In the genomic region with DNA sequence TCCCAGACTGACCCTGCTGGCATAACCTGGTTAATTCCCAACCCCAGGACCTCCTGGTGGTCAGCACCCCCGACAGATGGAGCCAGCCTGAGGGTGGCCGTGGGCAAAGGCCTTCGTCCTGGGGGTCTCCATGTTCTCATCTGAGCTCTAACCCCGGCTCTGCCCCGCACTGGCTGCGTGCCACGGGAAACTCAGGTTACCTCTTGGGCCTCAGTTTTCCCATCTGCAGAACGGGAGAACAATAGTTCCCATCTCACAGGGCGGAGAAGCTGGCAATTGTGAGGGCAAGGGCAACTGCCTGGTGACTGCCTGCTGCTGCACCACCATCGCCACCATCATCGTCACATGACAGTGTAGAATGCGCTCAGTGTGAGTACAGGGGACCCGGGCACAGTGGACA, we compare ENCODE assay signal across 31 cellular contexts.
A peak's percentile ranks its signal among the peaks of the same experiment; 100 is the strongest.
DNase-seq lines count a peak whose midpoint lies in the region; ATAC-seq, FAIRE-seq and TF ChIP-seq lines count a peak whose summit lies in the region.
"Had no signal": no experiment of that assay in that cellular context is flagged by ENCODE, and none has a peak within 500 bp of the region (broad histone marks: within the 10 kb centered on the region; RNA-seq: fewer than 3 reads in every experiment).

No MANE protein-coding gene starts in this region.

- H3K36me3 Mint-ChIP-seq in CD4-positive, alpha-beta T cell (ENCODE audit: low read depth) = peaks cover 46% of the 10 kb centered on the region

- no peaks in the 10 kb centered on the region for H3K27me3 Mint-ChIP-seq in CD4-positive, alpha-beta T cell

- H3K36me3 ChIP-seq in gastroesophageal sphincter (peaks cover 0 to 72% of the 10 kb centered on the region in 2 donors), gastrocnemius medialis (peaks cover 0 to 22% of the 10 kb centered on the region in 2 donors), prostate gland (peaks cover 6 to 20% of the 10 kb centered on the region in 2 donors)

- POLR2A ChIA-PET in A549 (lab: Yijun Ruan, JAX) = no interaction called here
- POLR2A ChIA-PET in CD4-positive, alpha-beta T cell (lab: Charles Lee) = no interaction called here

- H3K4me3 Mint-ChIP-seq in CD4-positive, alpha-beta T cell = no peak overlapping the region
- H3K4me3 Mint-ChIP-seq: CD8-positive, alpha-beta T cell; GM23338; H9; HFFc6 had no signal

- CTCF ChIA-PET in A549 (lab: Yijun Ruan, JAX) = interaction anchor here (0.6 to 5.2 kb wide), 4 partner anchors 8 to 376 kb away, joined by 3 to 67 read pairs (median 12); no protein-coding TSS in a partner anchor
- CTCF ChIA-PET in CD4-positive, alpha-beta T cell (lab: Charles Lee) = no interaction called here

- H3K4me1 ChIP-seq in A549 (peaks cover 88% of the 10 kb centered on the region), gastroesophageal sphincter (peaks cover 0 to 62% (median 26%) of the 10 kb centered on the region in 3 donors), gastrocnemius medialis (peaks cover 52 to 63% of the 10 kb centered on the region in 2 donors), prostate gland (replicated peaks) (peaks cover 29% of the 10 kb centered on the region)
- H3K4me1 ChIP-seq: Caco-2 had no signal

- no peaks in the 10 kb centered on the region for H3K27me3 ChIP-seq in gastroesophageal sphincter
- H3K27me3 ChIP-seq in gastrocnemius medialis = no peaks in the 10 kb centered on the region
- no peaks in the 10 kb centered on the region for H3K27me3 ChIP-seq in CD4-positive, alpha-beta T cell (ENCODE audit: control insufficient read depth, insufficient read depth, low read length)
- H3K27me3 ChIP-seq in prostate gland (replicated peaks; ENCODE audit: insufficient read depth) = no peaks in the 10 kb centered on the region
- H3K27me3 ChIP-seq: SJSA1 had no signal

- no peaks in the 10 kb centered on the region for H3K4me1 Mint-ChIP-seq in CD4-positive, alpha-beta T cell (ENCODE audit: low read depth)
- H3K4me1 Mint-ChIP-seq: GM23338, H9 had no signal

- no peak overlapping the region for H3K27ac Mint-ChIP-seq in CD4-positive, alpha-beta T cell
- H3K27ac Mint-ChIP-seq: CD8-positive, alpha-beta T cell; GM23338; H9; HFFc6 had no signal

- no peak overlapping the region for H3K4me3 ChIP-seq in A549
- H3K4me3 ChIP-seq in gastroesophageal sphincter = no peak overlapping the region
- H3K4me3 ChIP-seq in gastrocnemius medialis = no peak overlapping the region
- H3K4me3 ChIP-seq in prostate gland = no peak overlapping the region
- H3K4me3 ChIP-seq: GM12878, GM23338, SJSA1 had no signal

- no peak for TF ChIP-seq RAD21 in A549 (conservative IDR thresholded peaks at IDR 0.05 in 1 of 2, IDR thresholded peaks at IDR 0.05 in 1 of 2)

- no peak for TF ChIP-seq EP300 in A549 (IDR thresholded peaks at IDR 0.05)
- no peak for TF ChIP-seq EP300 in gastroesophageal sphincter (IDR thresholded peaks at IDR 0.05)

- no peak for TF ChIP-seq CTCF in A549 (IDR thresholded peaks at IDR 0.05)
- no peak for TF ChIP-seq CTCF in VCaP (conservative IDR thresholded peaks at IDR 0.05)
- TF ChIP-seq CTCF in gastroesophageal sphincter (IDR thresholded peaks at IDR 0.05) = no peak
- no peak for TF ChIP-seq CTCF in gastrocnemius medialis (IDR thresholded peaks at IDR 0.05 in 4 of 5, conservative IDR thresholded peaks at IDR 0.05 in 1 of 5)
- no peak for TF ChIP-seq CTCF in CD4-positive, alpha-beta T cell (IDR thresholded peaks at IDR 0.05)
- no peak for TF ChIP-seq CTCF in prostate gland (IDR thresholded peaks at IDR 0.05)

- DNase-seq in A549 (ENCODE audit: low read depth in 1 of 2, low spot score in 1 of 2) = no peak
- no peak for DNase-seq in gastrocnemius medialis
- DNase-seq in CD4-positive, alpha-beta T cell = no peak
- DNase-seq in prostate gland (ENCODE audit: low spot score) = no peak
- DNase-seq: C1 segment of cervical spinal cord; Caco-2; CD8-positive, alpha-beta T cell; DMS79; EL; GDM1; H9; HFFc6; Karpas-422; MV-4-11; NCI-H1105; NCI-H146; NCI-H2029; NCI-H446; NCI-H526; NCI-H82; NK-92 treated with Interleukin-12 subunit alpha and Interleukin-12 subunit beta, amount 100 ng/mL, for 24 hours; PC-3; Right ventricle myocardium superior had no signal

- no peak for FAIRE-seq in A549 (lab: Jason Lieb, UNC)
- FAIRE-seq: GM12878 had no signal

- intact Hi-C loops in gastrocnemius medialis (cut with DNase I; ENCODE audit: low total_unique reads) = no loop called here
- intact Hi-C loops in CD4-positive, alpha-beta T cell (cut with DNase I, micrococcal nuclease) = no loop called here
- intact Hi-C loops in prostate gland (cut with DNase I) = no loop called here

- TF ChIP-seq POLR2A in A549 (IDR thresholded peaks at IDR 0.05; ENCODE audit: low read length) (no peak), gastroesophageal sphincter (IDR thresholded peaks at IDR 0.05) (no peak), gastrocnemius medialis (IDR thresholded peaks at IDR 0.05) (no peak), prostate gland (IDR thresholded peaks at IDR 0.05) (no peak)

- no peak for ATAC-seq in A549
- no peak for ATAC-seq in gastroesophageal sphincter
- no peak for ATAC-seq in gastrocnemius medialis
- ATAC-seq in HG02970 (IDR thresholded peaks at IDR 0.05; ENCODE audit: low FRiP score, unreplicated experiment) = no peak
- no peak for ATAC-seq in CD4-positive, alpha-beta T cell (ENCODE audit: poor library complexity)
- no peak for ATAC-seq in GM21825 (IDR thresholded peaks at IDR 0.05; ENCODE audit: unreplicated experiment)
- ATAC-seq: CD8-positive, alpha-beta T cell; GM12878; PC-3 had no signal

- H3K9me3 ChIP-seq in A549 = no peaks in the 10 kb centered on the region
- no peaks in the 10 kb centered on the region for H3K9me3 ChIP-seq in gastroesophageal sphincter
- H3K9me3 ChIP-seq in gastrocnemius medialis = no peaks in the 10 kb centered on the region
- no peaks in the 10 kb centered on the region for H3K9me3 ChIP-seq in CD4-positive, alpha-beta T cell (ENCODE audit: control insufficient read depth, low read length)
- no peaks in the 10 kb centered on the region for H3K9me3 ChIP-seq in prostate gland
- H3K9me3 ChIP-seq: Caco-2, SJSA1 had no signal

- in situ Hi-C loops in gastrocnemius medialis (cut with MboI; ENCODE audit: low sequenced_read_pairs in 4 of 4) = loop anchor here in 3 of 4 donors (25.0 kb wide), 2 partner anchors 89 to 389 kb away; no protein-coding TSS in a partner anchor

- 87% methylated on average over 13 of the region's 13 CpGs for WGBS in A549 (ENCODE audit: missing lambda C conversion rate)
- 95% methylated on average over 4 of the region's 13 CpGs; no CpG with 5 or more reads in 1 of the 2 donors for WGBS in gastroesophageal sphincter (ENCODE audit: low coverage in 1 of 2), 2 donors
- WGBS in prostate gland = 86% methylated on average over 12 of the region's 13 CpGs

- H3K4me2 ChIP-seq in A549 = 0 out of 3 replicates have a peak overlapping the region, but pooled peaks have one; percentile 7
- H3K4me2 ChIP-seq: GM23338 had no signal

- H3K27ac ChIP-seq in A549 (peak overlapping the region in 1 of 2 experiments; percentile 92; a peak in 4 of 6 replicates), VCaP (peak overlapping the region; percentile 100), gastroesophageal sphincter (peak overlapping the region in 3 of 4 donors; percentile 95 to 96 (median 95)), gastrocnemius medialis (peak overlapping the region; percentile 93 to 98 (median 97)), prostate gland (peak overlapping the region in 1 of 2 donors; percentile 94)
- no peak overlapping the region for H3K27ac ChIP-seq in CD4-positive, alpha-beta T cell (ENCODE audit: low read depth, low read length)
- H3K27ac ChIP-seq: HL-60, SJSA1 had no signal

- no peaks in the 10 kb centered on the region for H3K9me3 Mint-ChIP-seq in CD4-positive, alpha-beta T cell
- H3K9me3 Mint-ChIP-seq: CD8-positive, alpha-beta T cell; GM23338; H9; HFFc6 had no signal

TF ChIP-seq in A549, 52 proteins besides CTCF, POLR2A, EP300 and RAD21:
- TF ChIP-seq, protein P1, sequence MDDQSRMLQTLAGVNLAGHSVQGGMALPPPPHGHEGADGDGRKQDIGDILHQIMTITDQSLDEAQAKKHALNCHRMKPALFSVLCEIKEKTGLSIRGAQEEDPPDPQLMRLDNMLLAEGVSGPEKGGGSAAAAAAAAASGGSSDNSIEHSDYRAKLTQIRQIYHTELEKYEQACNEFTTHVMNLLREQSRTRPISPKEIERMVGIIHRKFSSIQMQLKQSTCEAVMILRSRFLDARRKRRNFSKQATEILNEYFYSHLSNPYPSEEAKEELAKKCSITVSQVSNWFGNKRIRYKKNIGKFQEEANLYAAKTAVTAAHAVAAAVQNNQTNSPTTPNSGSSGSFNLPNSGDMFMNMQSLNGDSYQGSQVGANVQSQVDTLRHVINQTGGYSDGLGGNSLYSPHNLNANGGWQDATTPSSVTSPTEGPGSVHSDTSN (IDR thresholded peaks at IDR 0.05) = no peak
- TF ChIP-seq RARB (CRISPR knock-in tag; IDR thresholded peaks at IDR 0.05) = no peak
- 0 out of 2 replicates have a peak, but pooled peaks have one; percentile 26 for TF ChIP-seq KDM1A (IDR thresholded peaks at IDR 0.05; ENCODE audit: low read depth)
